Comparison of ENCODE assay signal across 37 cellular contexts in the genomic region with DNA sequence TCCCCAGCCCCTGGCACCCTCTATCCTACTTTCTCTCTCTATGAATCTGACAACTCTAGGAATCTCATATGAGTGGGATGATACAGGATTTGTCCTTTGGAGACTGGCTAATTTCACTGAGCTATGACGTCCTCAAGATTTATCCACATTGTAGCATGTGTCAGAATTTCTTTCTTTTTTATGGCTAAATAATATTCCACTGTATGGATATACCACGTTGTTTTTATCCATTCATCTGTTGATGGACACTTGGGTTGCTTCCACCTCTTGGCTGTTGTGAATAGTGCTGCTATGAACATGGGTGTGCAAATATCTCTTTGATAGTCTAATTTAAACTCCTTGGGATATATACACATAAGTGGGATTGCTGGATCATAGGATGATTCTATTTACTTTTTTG. TPM values are rescaled to one million over a fixed set of nuclear protein-coding genes. Genes with fewer than 3 reads are reported as not detected.
DNase-seq lines count a peak whose midpoint lies in the region; ATAC-seq, FAIRE-seq and TF ChIP-seq lines count a peak whose summit lies in the region.
"Had no signal": no experiment of that assay in that cellular context is flagged by ENCODE, and none has a peak within 500 bp of the region (broad histone marks: within the 10 kb centered on the region; RNA-seq: fewer than 3 reads in every experiment).

No MANE protein-coding gene starts in this region.

- H3K79me2 ChIP-seq in SK-N-SH (ENCODE audit: insufficient read depth) (no peaks in the 10 kb centered on the region), K562 (ENCODE audit: control insufficient read depth, insufficient read depth, low read length) (no peaks in the 10 kb centered on the region)

- H3K9me3 ChIP-seq in SK-N-SH (no peaks in the 10 kb centered on the region), HEK293 (ENCODE audit: control insufficient read depth, insufficient read depth, low read depth, low read length) (no peaks in the 10 kb centered on the region), K562 (replicated peaks; ENCODE audit: control insufficient read depth, insufficient read depth, low read depth, low read length) (no peaks in the 10 kb centered on the region)
- H3K9me3 ChIP-seq: A549 had no signal

- DNase-seq in SK-N-SH = no peak
- DNase-seq in WTC11 (ENCODE audit: low spot score) = no peak
- DNase-seq in K562 (ENCODE audit: extremely low read depth in 1 of 4, low spot score in 3 of 4) = no peak
- DNase-seq in GM13976 (ENCODE audit: low spot score) = no peak
- DNase-seq in GM19240 (ENCODE audit: insufficient read length, low spot score) = no peak
- DNase-seq: 8988T; ACHN; AML-193; BE2C; C1 segment of cervical spinal cord; Caco-2; Calu3; CD4-positive, alpha-beta memory T cell; CD4-positive, alpha-beta T cell; CD4-positive, CD25-positive, alpha-beta regulatory T cell; CD8-positive, alpha-beta memory T cell; CD8-positive, alpha-beta T cell; COR-L47; DMS 273 treated with DMSO at 0.1 percent for 48 hours; DMS153; DMS53; DMS79; DMS79 treated with DMSO at 0.1 percent for 48 hours; DND-41; EL had no signal

- BruUV-seq in K562 (replicated peaks; lab: Mats Ljungman, UMichigan) = no TSS peak

- ATAC-seq in SK-N-SH treated with all-trans-retinoic acid at 6 μM for 48 hours (no peak), WTC11 (no peak), K562 (no peak), HG03135 (IDR thresholded peaks at IDR 0.05; ENCODE audit: unreplicated experiment) (no peak)
- ATAC-seq: A549; CD8-positive, alpha-beta T cell had no signal

- H3K27ac Mint-ChIP-seq in WTC11 = no peak overlapping the region
- H3K27ac Mint-ChIP-seq: B cell; CD14-positive monocyte; CD4-positive, alpha-beta memory T cell; CD4-positive, alpha-beta T cell; CD4-positive, CD25-positive, alpha-beta regulatory T cell; CD8-positive, alpha-beta memory T cell; CD8-positive, alpha-beta T cell had no signal

- TF ChIP-seq EP300 in SK-N-SH (IDR thresholded peaks at IDR 0.05; ENCODE audit: borderline replicate concordance in 1 of 2, low read depth in 1 of 2, low read length in 1 of 2) (no peak), K562 (IDR thresholded peaks at IDR 0.05; ENCODE audit: low read length) (no peak)

- no peak overlapping the region for H2AFZ ChIP-seq in SK-N-SH (ENCODE audit: low read depth)
- H2AFZ ChIP-seq in K562 (ENCODE audit: low read depth, low read length) = no peak overlapping the region

- no peaks in the 10 kb centered on the region for H3F3A ChIP-seq in SK-N-SH (replicated peaks; ENCODE audit: insufficient read depth)

- in situ Hi-C loops in K562 (cut with MboI) (no loop called here), GM13976 (cut with MboI; ENCODE audit: low sequenced_read_pairs, unreplicated experiment) (no loop called here)

- H3K27me3 ChIP-seq in SK-N-SH (ENCODE audit: insufficient read depth) = peaks cover 4% of the 10 kb centered on the region
- H3K27me3 ChIP-seq in K562 (ENCODE audit: control insufficient read depth in 2 of 2, insufficient read depth in 2 of 2, low read length in 2 of 2) = peaks cover 3 to 33% of the 10 kb centered on the region in 2 experiments; a peak in 3 of 5 replicates
- H3K27me3 ChIP-seq: BE2C; BLaER1; BLaER1 treated with 17β-estradiol and CSF1 and Interleukin-3, amounts not matched to agents 10 nM and 100 nM had no signal

- H4K20me1 ChIP-seq in SK-N-SH (ENCODE audit: insufficient read depth) (no peaks in the 10 kb centered on the region), K562 (replicated peaks; ENCODE audit: control insufficient read depth, insufficient read depth, low read length) (no peaks in the 10 kb centered on the region)
- H4K20me1 ChIP-seq: BLaER1; BLaER1 treated with 17β-estradiol and CSF1 and Interleukin-3, amounts not matched to agents 10 nM and 100 nM had no signal

- H3K4me1 ChIP-seq in SK-N-SH (ENCODE audit: control insufficient read depth in 1 of 2, insufficient read depth in 2 of 2, low read depth in 1 of 2, low read length in 1 of 2) (no peaks in the 10 kb centered on the region), HEK293 (ENCODE audit: control insufficient read depth, insufficient read depth, low read length) (no peaks in the 10 kb centered on the region), K562 (replicated peaks in 1 of 2; ENCODE audit: control insufficient read depth in 2 of 2, insufficient read depth in 2 of 2, low read length in 2 of 2) (no peaks in the 10 kb centered on the region; a peak in 2 of 5 replicates)
- H3K4me1 ChIP-seq: A549; BE2C; BLaER1; BLaER1 treated with 17β-estradiol and CSF1 and Interleukin-3, amounts not matched to agents 10 nM and 100 nM had no signal

- no peak for TF ChIP-seq POLR2A in K562 (conservative IDR thresholded peaks at IDR 0.05)

- H3K9me3 Mint-ChIP-seq in WTC11 = peaks cover 14% of the 10 kb centered on the region

- peaks cover 5% of the 10 kb centered on the region for H3K36me3 Mint-ChIP-seq in WTC11
- H3K36me3 Mint-ChIP-seq: CD14-positive monocyte; CD4-positive, alpha-beta memory T cell; CD8-positive, alpha-beta T cell had no signal

- H3K9me1 ChIP-seq in K562 (ENCODE audit: control insufficient read depth, insufficient read depth, low read length) = no peaks in the 10 kb centered on the region

- WGBS in SK-N-SH (ENCODE audit: low lambda C conversion rate) = 0% methylated on average over 2 of the region's 2 CpGs
- WGBS in K562 (ENCODE audit: insufficient coverage, low coverage, missing lambda C conversion rate) = 6% methylated on average over 2 of the region's 2 CpGs

- H3K9me2 ChIP-seq in SK-N-SH = no peaks in the 10 kb centered on the region

- no peak overlapping the region for H3K9ac ChIP-seq in SK-N-SH
- H3K9ac ChIP-seq in K562 (ENCODE audit: insufficient read depth in 1 of 2, low read depth in 2 of 2, low read length in 2 of 2) = no peak overlapping the region
- H3K9ac ChIP-seq: BLaER1; BLaER1 treated with 17β-estradiol and CSF1 and Interleukin-3, amounts not matched to agents 10 nM and 100 nM had no signal

- no peak for TF ChIP-seq CTCF in SK-N-SH (IDR thresholded peaks at IDR 0.05)
- TF ChIP-seq CTCF in HEK293 (tag by site-specific recombination; IDR thresholded peaks at IDR 0.05) = no peak
- no peak for TF ChIP-seq CTCF in WTC11 (IDR thresholded peaks at IDR 0.05)
- TF ChIP-seq CTCF in K562 (IDR thresholded peaks at IDR 0.05 in 2 of 3, conservative IDR thresholded peaks at IDR 0.05 in 1 of 3; ENCODE audit: insufficient read depth in 2 of 3, low read depth in 1 of 3, low read length in 3 of 3) = no peak
- no peak for TF ChIP-seq CTCF in GM13976 (IDR thresholded peaks at IDR 0.05; ENCODE audit: borderline replicate concordance, control extremely low read depth, extremely low read depth, insufficient read depth, missing control alignments)

- H3K36me3 ChIP-seq in SK-N-SH (replicated peaks in 1 of 2; ENCODE audit: control insufficient read depth in 1 of 2, insufficient read depth in 2 of 2, low read length in 1 of 2) (no peaks in the 10 kb centered on the region), HEK293 (ENCODE audit: control insufficient read depth in 2 of 2, insufficient read depth in 1 of 2, low read length in 2 of 2) (no peaks in the 10 kb centered on the region), K562 (ENCODE audit: control insufficient read depth, insufficient read depth, low read length) (no peaks in the 10 kb centered on the region)
- H3K36me3 ChIP-seq: BE2C; BLaER1; BLaER1 treated with 17β-estradiol and CSF1 and Interleukin-3, amounts not matched to agents 10 nM and 100 nM had no signal

- H3K4me3 Mint-ChIP-seq in WTC11 = no peak overlapping the region
- H3K4me3 Mint-ChIP-seq: B cell; CD14-positive monocyte; CD4-positive, alpha-beta memory T cell; CD4-positive, alpha-beta T cell; CD4-positive, CD25-positive, alpha-beta regulatory T cell; CD8-positive, alpha-beta memory T cell; CD8-positive, alpha-beta T cell had no signal

- no peak overlapping the region for H3K4me3 ChIP-seq in SK-N-SH (ENCODE audit: low read depth in 2 of 2, low read length in 1 of 2)
- no peak overlapping the region for H3K4me3 ChIP-seq in HEK293 (ENCODE audit: low read depth, low read length)
- no peak overlapping the region for H3K4me3 ChIP-seq in K562
- H3K4me3 ChIP-seq: A549; BLaER1; BLaER1 treated with 17β-estradiol and CSF1 and Interleukin-3, amounts not matched to agents 10 nM and 100 nM had no signal

- FAIRE-seq in K562 (lab: Jason Lieb, UNC) = no peak
- FAIRE-seq: A204.1, A549, D721Med had no signal

- POLR2A ChIA-PET in SK-N-SH (lab: Yijun Ruan, JAX) (no interaction called here), HEK293 (lab: Yijun Ruan, JAX) (no interaction called here), WTC11 (lab: Charles Lee) (no interaction called here), K562 (lab: Yijun Ruan, JAX) (interaction anchor here (0.6 kb wide), 1 partner anchor 15 kb away, joined by 3 read pairs; no protein-coding TSS in a partner anchor)

- TF ChIP-seq RAD21 in SK-N-SH (IDR thresholded peaks at IDR 0.05; ENCODE audit: low read length) (no peak), K562 (CRISPR knock-in tag; conservative IDR thresholded peaks at IDR 0.05 in 1 of 2, IDR thresholded peaks at IDR 0.05 in 1 of 2) (no peak)

- CTCF ChIA-PET in SK-N-SH (lab: Yijun Ruan, JAX) (interaction anchor here (1.5 kb wide), 1 partner anchor 169 kb away, joined by 4 read pairs; no protein-coding TSS in a partner anchor), HEK293 (lab: Yijun Ruan, JAX) (interaction anchor here (0.8 kb wide), 1 partner anchor 31 kb away, joined by 4 read pairs; a partner anchor contains a TSS), WTC11 (lab: Charles Lee) (no interaction called here), K562 (lab: Yijun Ruan, JAX; ENCODE audit: low intra/inter-chr PET ratio) (interaction anchor here (0.6 kb wide), 1 partner anchor 1868 kb away, joined by 3 read pairs; no protein-coding TSS in a partner anchor)

- no peaks in the 10 kb centered on the region; the same call in 1 of the 2 replicates for H3K27me3 Mint-ChIP-seq in WTC11 (ENCODE audit: low read depth)
- H3K27me3 Mint-ChIP-seq: B cell; CD4-positive, alpha-beta T cell had no signal

- H3K27ac ChIP-seq in SK-N-SH (ENCODE audit: low read depth in 2 of 2, low read length in 1 of 2) (no peak overlapping the region), HEK293 (ENCODE audit: extremely low read depth, low read depth, low read length) (no peak overlapping the region), K562 (ENCODE audit: extremely low read depth, low read depth, low read length) (no peak overlapping the region)
- H3K27ac ChIP-seq: 22Rv1; A549; BLaER1; BLaER1 treated with 17β-estradiol and CSF1 and Interleukin-3, amounts not matched to agents 10 nM and 100 nM; C4-2B had no signal

- H3K4me2 ChIP-seq in SK-N-SH = no peak overlapping the region
- no peak overlapping the region for H3K4me2 ChIP-seq in K562 (ENCODE audit: insufficient read depth, low read length)
- H3K4me2 ChIP-seq: A549; BLaER1; BLaER1 treated with 17β-estradiol and CSF1 and Interleukin-3, amounts not matched to agents 10 nM and 100 nM had no signal

- intact Hi-C loops in K562 (cut with micrococcal nuclease) = no loop called here

- no peaks in the 10 kb centered on the region for H3K4me1 Mint-ChIP-seq in WTC11
- H3K4me1 Mint-ChIP-seq: B cell; CD14-positive monocyte; CD4-positive, alpha-beta memory T cell; CD4-positive, CD25-positive, alpha-beta regulatory T cell; CD8-positive, alpha-beta memory T cell had no signal

RNA-seq across cellular contexts. Expression of a gene that starts 24.0 kb away (rescaled TPM):
- polyA plus RNA-seq in SK-N-SH (2012; rRNA removed) = 1.9 and 3.6 TPM in 2 replicates
- polyA plus RNA-seq in SK-N-SH (2012; cell fraction: cytosol; rRNA removed) = 1.4 and 1.7 TPM in 2 replicates
- polyA plus RNA-seq in SK-N-SH (2012; cell fraction: nucleus; rRNA removed) = 5.0 and 5.6 TPM in 2 replicates
- 32.0 to 35.9 TPM (median 32.5 TPM) in 3 replicates for total RNA-seq in WTC11 (2021)
- total RNA-seq in K562 (2011; cell fraction: chromatin; rRNA removed; ENCODE audit: low replicate concordance) = 5.3 and 10.3 TPM in 2 replicates
- total RNA-seq in K562 (2011; cell fraction: nucleolus; rRNA removed) = 7.0 and 8.5 TPM in 2 replicates
- 5.2 and 5.3 TPM in 2 replicates for total RNA-seq in K562 (2011; cell fraction: nucleoplasm; rRNA removed)
- total RNA-seq in K562 (2014; rRNA removed) = 0.41 and 0.94 TPM in 2 replicates
- 0.29 and 0.57 TPM in 2 replicates for total RNA-seq in K562 (2014; rRNA removed; fragmentation: Illumina TruSeq; extraction: Trizol)
- total RNA-seq in K562 (2015; rRNA removed; fragmentation: Illumina TruSeq; extraction: Trizol) = 0.11 and 0.57 TPM in 2 replicates
- 0.69 and 0.94 TPM in 2 replicates for total RNA-seq in K562 (2021)
- 0.60 and 0.83 TPM in 2 replicates for polyA plus RNA-seq in K562 (2011; rRNA removed)
- 0.68 and 0.82 TPM in 2 replicates for polyA plus RNA-seq in K562 (2011; cell fraction: cytosol; rRNA removed)
- polyA plus RNA-seq in K562 (2011; cell fraction: nucleus; rRNA removed) = 0.72 and 1.2 TPM in 2 replicates
- 0.26 and 1.1 TPM in 2 replicates for polyA plus RNA-seq in K562 (2012)
- polyA plus RNA-seq in K562 (2014; fragmentation: Illumina TruSeq; extraction: Trizol) = 0.43 and 0.79 TPM in 2 replicates
- polyA plus RNA-seq in K562 (2014; fragmentation: Nextera tagmentation; extraction: Ambion mirVana) = under 1 TPM; 0.04 to 0.07 TPM
- polyA plus RNA-seq in K562 (2014; rRNA removed) = 0.42 and 0.88 TPM in 2 replicates
- 3.1 and 3.3 TPM in 2 replicates for polyA minus RNA-seq in K562 (2011; rRNA and poly(A)+ RNA removed)
- polyA minus RNA-seq in K562 (2011; cell fraction: cytosol; rRNA and poly(A)+ RNA removed) = 0.76 and 1.2 TPM in 2 replicates
- polyA minus RNA-seq in K562 (2011; cell fraction: nucleus; rRNA and poly(A)+ RNA removed) = 1.8 and 2.1 TPM in 2 replicates
- polyA plus RNA-seq: CD8-positive, alpha-beta memory T cell had no signal

RNA-seq across cellular contexts. Expression of a gene that starts 30.6 kb away (rescaled TPM):
- polyA plus RNA-seq in SK-N-SH (2012; rRNA removed) (11.3 and 11.7 TPM in 2 replicates), K562 (2011; rRNA removed) (2.8 and 4.0 TPM in 2 replicates), K562 (2014; fragmentation: Illumina TruSeq; extraction: Trizol) (4.5 and 5.7 TPM in 2 replicates), K562 (2014; fragmentation: Nextera tagmentation; extraction: Ambion mirVana) (under 1 TPM; 0.04 to 0.20 TPM), K562 (2014; rRNA removed) (6.8 TPM in 2 replicates)
- 4.7 and 7.6 TPM in 2 replicates for polyA plus RNA-seq in SK-N-SH (2012; cell fraction: cytosol; rRNA removed)
- 23.3 and 25.8 TPM in 2 replicates for polyA plus RNA-seq in SK-N-SH (2012; cell fraction: nucleus; rRNA removed)
- total RNA-seq in WTC11 (2021) (46.1 to 56.1 TPM (median 48.3 TPM) in 3 replicates), K562 (2014; rRNA removed) (11.4 and 13.8 TPM in 2 replicates), K562 (2014; rRNA removed; fragmentation: Illumina TruSeq; extraction: Trizol) (0.91 and 2.6 TPM in 2 replicates), K562 (2015; rRNA removed; fragmentation: Illumina TruSeq; extraction: Trizol) (6.8 and 7.7 TPM in 2 replicates), K562 (2021) (14.9 and 16.5 TPM in 2 replicates)
- 9.6 and 25.5 TPM in 2 replicates for total RNA-seq in K562 (2011; cell fraction: chromatin; rRNA removed; ENCODE audit: low replicate concordance)
- 16.8 and 21.5 TPM in 2 replicates for total RNA-seq in K562 (2011; cell fraction: nucleolus; rRNA removed)
- total RNA-seq in K562 (2011; cell fraction: nucleoplasm; rRNA removed) = 11.7 and 12.4 TPM in 2 replicates
- 4.3 and 7.7 TPM in 2 replicates for polyA plus RNA-seq in K562 (2011; cell fraction: cytosol; rRNA removed)
- 9.9 and 16.4 TPM in 2 replicates for polyA plus RNA-seq in K562 (2011; cell fraction: nucleus; rRNA removed)
- polyA plus RNA-seq in K562 (2012) = 9.8 and 15.1 TPM in 2 replicates
- 4.0 and 5.1 TPM in 2 replicates for polyA minus RNA-seq in K562 (2011; rRNA and poly(A)+ RNA removed)
- polyA minus RNA-seq in K562 (2011; cell fraction: cytosol; rRNA and poly(A)+ RNA removed) = 9.3 and 10.7 TPM in 2 replicates
- 5.1 and 9.9 TPM in 2 replicates for polyA minus RNA-seq in K562 (2011; cell fraction: nucleus; rRNA and poly(A)+ RNA removed)
